ENCODE assay signal across 7 cellular contexts in the genomic region with DNA sequence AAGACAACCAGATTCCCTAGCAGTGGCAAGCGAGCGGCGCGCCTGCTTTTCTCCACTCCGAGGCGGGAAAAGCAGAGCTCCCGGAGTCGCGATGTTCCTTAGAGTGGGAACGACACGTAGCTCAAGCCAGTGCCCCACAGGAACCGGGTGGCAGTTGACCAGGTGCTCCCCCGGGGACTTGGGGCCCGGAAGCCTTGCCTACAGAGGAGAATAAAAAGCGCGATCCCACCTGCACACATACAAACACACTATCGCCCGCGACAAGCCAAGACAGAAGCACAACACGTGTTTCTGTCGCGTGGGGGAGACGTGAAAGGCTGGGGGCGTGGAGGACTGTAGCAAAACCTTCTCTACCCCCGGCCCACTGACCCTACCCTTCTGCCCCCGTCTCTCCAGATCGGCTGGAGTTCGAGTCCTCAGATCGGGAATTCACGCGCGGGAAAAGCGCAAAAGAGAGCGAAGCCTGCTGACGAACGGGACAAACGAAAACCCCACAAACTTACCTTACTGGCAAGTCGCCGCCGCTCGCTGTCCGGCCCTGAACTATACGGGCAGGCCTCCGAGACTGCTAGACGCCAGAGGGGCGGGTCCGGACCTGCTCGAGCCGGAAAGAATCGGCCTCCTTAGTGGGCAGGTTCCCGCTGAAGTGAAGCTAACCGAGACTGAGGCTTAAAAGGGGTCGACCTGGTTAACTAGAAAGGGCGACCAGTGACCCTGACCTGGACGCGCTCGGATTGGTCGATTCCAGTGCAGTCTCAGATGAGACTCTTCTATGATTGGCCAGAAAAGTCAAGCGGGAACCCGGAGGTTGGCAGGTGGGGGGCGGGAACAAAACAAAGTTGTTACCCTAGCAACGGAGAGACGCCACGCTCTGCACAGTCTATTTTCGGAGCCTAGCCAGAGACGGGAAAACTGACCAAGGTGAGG. TPM values are rescaled to one million over a fixed set of nuclear protein-coding genes. Genes with fewer than 3 reads are reported as not detected.
DNase-seq lines count a peak whose midpoint lies in the region; ATAC-seq and TF ChIP-seq lines count a peak whose summit lies in the region.

A gene (plus strand): TSS at position 842 of the 927 bp plus-strand sequence. CDS start 6,265 bp downstream, outside the sequence.
A gene with protein sequence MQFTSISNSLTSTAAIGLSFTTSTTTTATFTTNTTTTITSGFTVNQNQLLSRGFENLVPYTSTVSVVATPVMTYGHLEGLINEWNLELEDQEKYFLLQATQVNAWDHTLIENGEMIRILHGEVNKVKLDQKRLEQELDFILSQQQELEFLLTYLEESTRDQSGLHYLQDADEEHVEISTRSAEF (minus strand): TSS at position 664 of the 927 bp plus-strand sequence. CDS start 31,287 bp downstream, outside the sequence.

- H4K5ac ChIP-seq in mesendoderm (ENCODE audit: low read length), result no peak within 1 kb of the TSS

- peak within 1 kb of the TSS; percentile 5 for H3K4me3 ChIP-seq in mesendoderm (ENCODE audit: low read length)

- no peak within 1 kb of the TSS for H3K4ac ChIP-seq in mesendoderm (ENCODE audit: low read depth, low read length)

- no peaks in the 10 kb centered on the region for H3K9me3 Mint-ChIP-seq in activated CD8-positive, alpha-beta T cell treated with anti-CD3 and anti-CD28 coated beads for 36 hours

- H2BK120ac ChIP-seq in mesendoderm (ENCODE audit: low read depth, low read length), result no peak within 1 kb of the TSS

- H3K27ac Mint-ChIP-seq in activated CD8-positive, alpha-beta T cell treated with anti-CD3 and anti-CD28 coated beads for 36 hours, result peak within 1 kb of the TSS; percentile 60

- no CpG with 5 or more reads among the region's 66 CpGs for WGBS in mesendoderm (ENCODE audit: extremely low coverage, insufficient coverage, low lambda C conversion rate)

- H2BK5ac ChIP-seq in mesendoderm (ENCODE audit: low read length), result no peak within 1 kb of the TSS

- no peak within 1 kb of the TSS for H4K8ac ChIP-seq in mesendoderm (ENCODE audit: low read depth, low read length)

- no peak for TF ChIP-seq CTCF in activated CD8-positive, alpha-beta T cell treated with anti-CD3 and anti-CD28 coated beads for 36 hours (IDR thresholded peaks at IDR 0.05)

- H3K4me1 Mint-ChIP-seq in activated CD8-positive, alpha-beta T cell treated with anti-CD3 and anti-CD28 coated beads for 36 hours (ENCODE audit: low read depth), result peaks cover 2% of the 10 kb centered on the region

- peak within 1 kb of the TSS; percentile 52 for H3K4me2 ChIP-seq in mesendoderm (ENCODE audit: low read length)

- no peak within 1 kb of the TSS for H3K27ac ChIP-seq in mesendoderm (ENCODE audit: low read depth, low read length)

- H3K27me3 Mint-ChIP-seq in activated CD8-positive, alpha-beta T cell treated with anti-CD3 and anti-CD28 coated beads for 36 hours, result peaks cover 7% of the 10 kb centered on the region

- H2AK5ac ChIP-seq in mesendoderm (ENCODE audit: low read length), result no peak within 1 kb of the TSS

- H3K79me1 ChIP-seq in mesendoderm (ENCODE audit: low read length), result no peaks in the 10 kb centered on the region

- H3K4me3 Mint-ChIP-seq in activated CD8-positive, alpha-beta T cell treated with anti-CD3 and anti-CD28 coated beads for 36 hours, result peak within 1 kb of the TSS; percentile 87

- DNase-seq in NCI-H2227 treated with DMSO at 0.1 percent for 48 hours (lab: John Stamatoyannopoulos, UW) (peak; percentile 73), mesendoderm (peak; percentile 97)
- peak; percentile 79 for DNase-seq in activated CD8-positive, alpha-beta T cell treated with anti-CD3 and anti-CD28 coated beads for 36 hours
- DNase-seq in effector CD8-positive, alpha-beta T cell (lab: John Stamatoyannopoulos, UW), result peak; percentile 52
- peak; percentile 13 to 23 for DNase-seq in stimulated activated CD8-positive, alpha-beta memory T cell treated with anti-CD3 and anti-CD28 coated beads, Interleukin-2, amount 100 ng/mL, for 1 hour (ENCODE audit: low read depth in 2 of 2)

- H3K23ac ChIP-seq in mesendoderm (ENCODE audit: low read length), result no peak within 1 kb of the TSS

- H3K56ac ChIP-seq in mesendoderm (ENCODE audit: low read length), result peak within 1 kb of the TSS; percentile 77

- H3K4me1 ChIP-seq in mesendoderm (ENCODE audit: control insufficient read depth, low read depth, low read length), result no peaks in the 10 kb centered on the region

- intact Hi-C loops in activated CD8-positive, alpha-beta T cell treated with anti-CD3 and anti-CD28 coated beads for 36 hours (cut with micrococcal nuclease), result no loop called here

- H3K9ac ChIP-seq in mesendoderm (ENCODE audit: low read length), result peak within 1 kb of the TSS; percentile 54

- ATAC-seq in GM18868 (IDR thresholded peaks at IDR 0.05; ENCODE audit: unreplicated experiment) (peak; percentile 87), HG03103 (IDR thresholded peaks at IDR 0.05; ENCODE audit: low read depth, unreplicated experiment) (peak; percentile 98)
- peak; percentile 97 for ATAC-seq in activated CD8-positive, alpha-beta T cell treated with anti-CD3 and anti-CD28 coated beads for 36 hours

- no peaks in the 10 kb centered on the region for H3K27me3 ChIP-seq in mesendoderm (ENCODE audit: insufficient read depth, low read length, poor library complexity)

- POLR2A ChIA-PET in activated CD8-positive, alpha-beta T cell treated with anti-CD3 and anti-CD28 coated beads for 36 hours (lab: Charles Lee), result interaction anchor here (0.6 kb wide), 2 partner anchors 135 to 264 kb away, joined by 3 read pairs; no protein-coding TSS in a partner anchor

- CTCF ChIA-PET in activated CD8-positive, alpha-beta T cell treated with anti-CD3 and anti-CD28 coated beads for 36 hours (lab: Charles Lee), result no interaction called here

- no peaks in the 10 kb centered on the region for H3K36me3 ChIP-seq in mesendoderm (ENCODE audit: control insufficient read depth, insufficient read depth, low read length)

- H3K79me2 ChIP-seq in mesendoderm (ENCODE audit: control insufficient read depth, insufficient read depth, low read length), result no peaks in the 10 kb centered on the region

- H3K36me3 Mint-ChIP-seq in activated CD8-positive, alpha-beta T cell treated with anti-CD3 and anti-CD28 coated beads for 36 hours (ENCODE audit: low read depth), result no peaks in the 10 kb centered on the region

- H3K18ac ChIP-seq in mesendoderm (ENCODE audit: low read length), result no peak within 1 kb of the TSS

- H2BK15ac ChIP-seq in mesendoderm (replicated peaks; ENCODE audit: low read depth), result no peak within 1 kb of the TSS

RNA-seq across cellular contexts. Expression of the first gene that starts in this region (rescaled TPM):
- not detected for total RNA-seq in activated CD8-positive, alpha-beta T cell treated with anti-CD3 and anti-CD28 coated beads for 36 hours
- polyA plus RNA-seq in mesendoderm (2013, experiment 1 of 2), result not detected
- polyA plus RNA-seq in mesendoderm (2013, experiment 2 of 2), result not detected

RNA-seq across cellular contexts. Expression of the second gene that starts in this region (rescaled TPM):
- total RNA-seq in activated CD8-positive, alpha-beta T cell treated with anti-CD3 and anti-CD28 coated beads for 36 hours, result 1 to 10 TPM; 1.9 to 3.7 TPM
- 3.4 TPM for polyA plus RNA-seq in mesendoderm (2013, experiment 1 of 2)
- 3.5 TPM for polyA plus RNA-seq in mesendoderm (2013, experiment 2 of 2)

Comparison
In these comparisons a context has a peak if more than half of its experiments do, and no peak if none do; other contexts are left out.
1. DNase-seq: peak in every context shown above with its lines; median percentile 97 in mesendoderm; 79 in activated CD8-positive, alpha-beta T cell treated with anti-CD3 and anti-CD28 coated beads for 36 hours; 73 in NCI-H2227 treated with DMSO at 0.1 percent for 48 hours; 52 in effector CD8-positive, alpha-beta T cell; 18 in stimulated activated CD8-positive, alpha-beta memory T cell treated with anti-CD3 and anti-CD28 coated beads, Interleukin-2, amount 100 ng/mL, for 1 hour.